In genomic region chr9:3647652-3648051, GRCh38 we compare ENCODE assay signal across 1 cellular context.
TF ChIP-seq lines count a peak whose summit lies in the region.

No MANE protein-coding gene starts in this region.

TF ChIP-seq in H1, 55 proteins besides CTCF, POLR2A, EP300 and RAD21 (continued from another document):
- TF ChIP-seq CREB1 (IDR thresholded peaks at IDR 0.05) (no peak), USF2 (IDR thresholded peaks at IDR 0.05; ENCODE audit: low read length) (no peak), SUZ12 (IDR thresholded peaks at IDR 0.05; ENCODE audit: low read length) (no peak)
